Comparison of ENCODE assay signal across 15 cellular contexts in the genomic region with DNA sequence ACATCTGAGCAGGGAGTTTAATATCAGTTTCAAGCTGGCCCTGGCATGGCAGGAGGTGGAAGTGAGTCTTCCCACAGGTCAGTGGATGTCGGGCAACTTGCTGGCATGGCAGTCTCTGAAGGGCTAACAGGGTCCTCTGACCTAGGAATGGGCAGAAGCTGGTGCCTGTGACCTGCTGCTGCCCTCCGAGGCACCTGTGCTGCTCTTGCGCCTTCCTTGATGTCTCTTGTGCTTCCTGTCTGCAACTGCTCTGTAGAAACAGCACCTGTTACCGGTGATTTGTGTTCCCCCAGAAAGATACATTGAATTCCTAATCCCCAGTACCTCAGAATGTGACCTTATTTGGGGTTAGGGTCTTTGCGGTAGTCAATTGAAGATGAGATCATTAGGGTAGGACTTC.
A peak's percentile ranks its signal among the peaks of the same experiment; 100 is the strongest.
DNase-seq lines count a peak whose midpoint lies in the region; ATAC-seq and TF ChIP-seq lines count a peak whose summit lies in the region.
"Had no signal": no experiment of that assay in that cellular context is flagged by ENCODE, and none has a peak within 500 bp of the region (broad histone marks: within the 10 kb centered on the region; RNA-seq: fewer than 3 reads in every experiment).

No MANE protein-coding gene starts in this region.

- TF ChIP-seq CTCF in chondrocyte (IDR thresholded peaks at IDR 0.05): no peak

- peaks cover 5% of the 10 kb centered on the region for H3K9me3 Mint-ChIP-seq in chondrocyte (ENCODE audit: low read depth)
- peaks cover 2 to 4% of the 10 kb centered on the region in 2 donors for H3K9me3 Mint-ChIP-seq in activated T-cell treated with anti-CD3 and anti-CD28 coated beads, Interleukin-2, amount 50 U/mL, for 72 hours
- H3K9me3 Mint-ChIP-seq: HFFc6 had no signal

- H3K18ac ChIP-seq in neuronal stem cell (ENCODE audit: low read length): peak overlapping the region; percentile 72

- peaks cover 5% of the 10 kb centered on the region for H3K36me3 Mint-ChIP-seq in chondrocyte (ENCODE audit: low read depth)
- H3K36me3 Mint-ChIP-seq in activated T-cell treated with anti-CD3 and anti-CD28 coated beads, Interleukin-2, amount 50 U/mL, for 72 hours (ENCODE audit: insufficient read depth in 2 of 2): peaks cover 0 to 4% of the 10 kb centered on the region in 2 donors
- H3K36me3 Mint-ChIP-seq: CD4-positive, alpha-beta memory T cell had no signal

- H3K79me1 ChIP-seq in neuronal stem cell (ENCODE audit: low read depth, low read length): no peaks in the 10 kb centered on the region

- no peaks in the 10 kb centered on the region for H3K4me1 Mint-ChIP-seq in chondrocyte (ENCODE audit: low read depth)
- peaks cover 5% of the 10 kb centered on the region for H3K4me1 Mint-ChIP-seq in activated T-cell treated with anti-CD3 and anti-CD28 coated beads, Interleukin-2, amount 50 U/mL, for 72 hours (ENCODE audit: low read depth)

- no peak overlapping the region for H3K27ac Mint-ChIP-seq in chondrocyte (ENCODE audit: unreplicated experiment)
- no peak overlapping the region for H3K27ac Mint-ChIP-seq in activated T-cell treated with anti-CD3 and anti-CD28 coated beads, Interleukin-2, amount 50 U/mL, for 72 hours
- H3K27ac Mint-ChIP-seq: HFFc6 had no signal

- DNase-seq in RPMI8226: peak; percentile 60
- peak; percentile 30 for DNase-seq in chondrocyte (ENCODE audit: low spot score)
- no peak for DNase-seq in neuronal stem cell (ENCODE audit: low spot score)
- DNase-seq in anterior cingulate cortex (lab: John Stamatoyannopoulos, UW): no peak
- no peak for DNase-seq in activated T-cell treated with anti-CD3 and anti-CD28 coated beads, Interleukin-2, amount 50 U/mL, for 72 hours
- no peak for DNase-seq in SW480 (ENCODE audit: low spot score)
- DNase-seq: C1 segment of cervical spinal cord; Calu3; CD4-positive, alpha-beta memory T cell; COR-L47; DMS53; DND-41; GOT3; HFFc6 had no signal

- H3K36me3 ChIP-seq in neuronal stem cell (replicated peaks in 1 of 2; ENCODE audit: control insufficient read depth in 2 of 2, insufficient read depth in 2 of 2, low read length in 2 of 2): no peaks in the 10 kb centered on the region
- H3K36me3 ChIP-seq: HAP-1 had no signal

- ATAC-seq in activated T-cell treated with anti-CD3 and anti-CD28 coated beads, Interleukin-2, amount 50 U/mL, for 72 hours (replicated peaks in 1 of 2): no peak

- H2BK120ac ChIP-seq in neuronal stem cell (ENCODE audit: low read depth, low read length): no peak overlapping the region

- no peak overlapping the region for H2BK15ac ChIP-seq in neuronal stem cell (ENCODE audit: low read length)

- H3K4me3 ChIP-seq in neuronal stem cell (ENCODE audit: low read length in 2 of 2): no peak overlapping the region
- H3K4me3 ChIP-seq: HAP-1 had no signal

- no peak overlapping the region for H2AK5ac ChIP-seq in neuronal stem cell (ENCODE audit: low read depth, low read length)

- peaks cover 0 to 1% of the 10 kb centered on the region in 2 donors for H3K4me1 ChIP-seq in neuronal stem cell (ENCODE audit: control insufficient read depth in 2 of 2, insufficient read depth in 1 of 2, low read depth in 1 of 2, low read length in 2 of 2)
- H3K4me1 ChIP-seq: HAP-1 had no signal

- H2AFZ ChIP-seq in neuronal stem cell (ENCODE audit: low read length): no peak overlapping the region

- H4K8ac ChIP-seq in neuronal stem cell (ENCODE audit: low read depth, low read length): no peak overlapping the region

- peaks cover 0 to 4% (median 0%) of the 10 kb centered on the region in 3 experiments for H3K27me3 ChIP-seq in neuronal stem cell (ENCODE audit: control insufficient read depth in 3 of 3, insufficient read depth in 3 of 3, low read depth in 1 of 3, low read length in 3 of 3)

- H3K4me3 Mint-ChIP-seq in chondrocyte (ENCODE audit: unreplicated experiment): no peak overlapping the region
- no peak overlapping the region for H3K4me3 Mint-ChIP-seq in activated T-cell treated with anti-CD3 and anti-CD28 coated beads, Interleukin-2, amount 50 U/mL, for 72 hours
- H3K4me3 Mint-ChIP-seq: HFFc6 had no signal

- no peak overlapping the region for H4K91ac ChIP-seq in neuronal stem cell (ENCODE audit: low read depth, low read length, poor library complexity)

- no peak overlapping the region for H3K4ac ChIP-seq in neuronal stem cell (ENCODE audit: low read length)

- H3K23ac ChIP-seq in neuronal stem cell (ENCODE audit: low read depth, low read length, poor library complexity): no peak overlapping the region

- no peak overlapping the region for H3K4me2 ChIP-seq in neuronal stem cell (ENCODE audit: insufficient read depth, low read length, poor library complexity, severe bottlenecking)

- no peak overlapping the region for H3K9ac ChIP-seq in neuronal stem cell (ENCODE audit: low read depth, low read length, poor library complexity)

- peaks cover 36% of the 10 kb centered on the region for H3K27me3 Mint-ChIP-seq in chondrocyte (ENCODE audit: low read depth)
- H3K27me3 Mint-ChIP-seq in activated T-cell treated with anti-CD3 and anti-CD28 coated beads, Interleukin-2, amount 50 U/mL, for 72 hours (ENCODE audit: low read depth): peaks cover 7% of the 10 kb centered on the region

- no peak overlapping the region for H2BK12ac ChIP-seq in neuronal stem cell (ENCODE audit: low read length)

- no CpG with 5 or more reads among the region's 5 CpGs for WGBS in neuronal stem cell (ENCODE audit: extremely low coverage in 2 of 2, insufficient read length in 2 of 2, insufficient replicate concordance in 1 of 2), 2 donors

- H2BK5ac ChIP-seq in neuronal stem cell (ENCODE audit: low read length): no peak overlapping the region

- no peak overlapping the region for H3K27ac ChIP-seq in neuronal stem cell (replicated peaks; ENCODE audit: low read length)

- H3K9me3 ChIP-seq in neuronal stem cell (replicated peaks in 1 of 2; ENCODE audit: control insufficient read depth in 2 of 2, insufficient read depth in 1 of 2, low read depth in 1 of 2, low read length in 2 of 2): peaks cover 0 to 2% of the 10 kb centered on the region in 2 donors
- H3K9me3 ChIP-seq: HAP-1 had no signal

- no peak overlapping the region for H3K14ac ChIP-seq in neuronal stem cell (ENCODE audit: low read length)

Comparison
In these comparisons a context has a peak if more than half of its experiments do, and no peak if none do; other contexts are left out.
1. DNase-seq: peak in RPMI8226 (single experiment) and chondrocyte (single experiment); none in neuronal stem cell (single experiment), anterior cingulate cortex (0 of 58), activated T-cell treated with anti-CD3 and anti-CD28 coated beads, Interleukin-2, amount 50 U/mL, for 72 hours (0 of 2) and SW480 (single experiment).